Comparison of ENCODE assay signal across 8 cellular contexts in the genomic region with DNA sequence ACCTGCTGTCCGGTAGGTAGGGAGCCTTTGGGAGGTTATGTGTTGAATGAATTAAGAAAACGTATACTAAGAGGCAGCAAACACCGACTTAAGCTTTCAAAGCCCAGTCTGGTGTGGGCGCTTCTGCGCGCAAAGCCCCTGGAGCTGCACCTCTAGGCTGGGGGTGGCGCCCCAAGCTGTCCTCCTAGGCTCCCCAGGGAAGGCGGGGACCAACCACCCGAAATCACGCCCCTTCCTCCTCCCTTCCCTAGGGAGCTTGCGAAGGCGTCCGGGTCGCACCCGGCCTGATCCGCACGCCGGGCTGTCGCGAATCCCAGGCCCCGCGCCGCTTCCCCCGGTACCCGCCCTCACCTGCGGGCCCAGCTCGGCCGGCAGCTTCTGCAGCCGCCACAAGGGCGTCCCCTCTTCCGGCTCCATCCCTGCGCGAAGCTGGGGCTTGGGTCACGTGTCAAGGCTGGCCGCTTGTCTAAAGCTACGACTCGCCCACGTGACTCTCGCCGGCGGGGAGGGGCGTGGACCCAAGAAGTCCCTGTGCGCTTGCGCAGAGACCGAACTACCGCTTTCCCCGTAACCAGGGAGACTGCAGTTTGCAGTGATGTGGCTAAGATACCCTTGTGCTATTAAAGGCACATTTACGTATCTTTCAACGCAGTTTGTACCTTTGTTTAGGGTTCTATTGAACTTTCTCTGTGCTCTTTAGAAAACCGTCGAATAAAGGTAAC. TPM values are rescaled to one million over a fixed set of nuclear protein-coding genes. Genes with fewer than 3 reads are reported as not detected.
DNase-seq lines count a peak whose midpoint lies in the region; ATAC-seq, FAIRE-seq and TF ChIP-seq lines count a peak whose summit lies in the region.

A gene (minus strand): TSS at position 468 of the 722 bp plus-strand sequence. CDS start 51 bp downstream, at position 417.

- H3K9me3 Mint-ChIP-seq in chondrocyte (ENCODE audit: low read depth), result no peaks in the 10 kb centered on the region

- peak within 1 kb of the TSS; percentile 88 for H3K4me3 ChIP-seq in BE2C (ENCODE audit: low read depth, low read length)
- peak within 1 kb of the TSS; percentile 75 to 93 (median 81) for H3K4me3 ChIP-seq in keratinocyte (ENCODE audit: control insufficient read depth in 2 of 3, extremely low read depth in 1 of 3, insufficient read depth in 2 of 3, low read depth in 1 of 3, low read length in 3 of 3)

- no peaks in the 10 kb centered on the region for H3K27me3 Mint-ChIP-seq in chondrocyte (ENCODE audit: low read depth)

- dilution Hi-C loops in keratinocyte (cut with MboI; ENCODE audit: extremely low pct_ligation_motif_present, low sequenced_read_pairs), result no loop called here

- peak; percentile 85 for FAIRE-seq in keratinocyte (lab: Jason Lieb, UNC)

- H3K27ac Mint-ChIP-seq in chondrocyte (ENCODE audit: unreplicated experiment), result peak within 1 kb of the TSS; percentile 70

- TF ChIP-seq CTCF in BE2C (IDR thresholded peaks at IDR 0.05; ENCODE audit: low read depth, low read length) (peak; percentile 43), chondrocyte (IDR thresholded peaks at IDR 0.05) (peak; percentile 71), keratinocyte (optimal IDR thresholded peaks at IDR 0.05 in 1 of 3, IDR thresholded peaks at IDR 0.05 in 1 of 3, conservative IDR thresholded peaks at IDR 0.05 in 1 of 3; ENCODE audit: extremely low read depth in 1 of 3, insufficient read depth in 2 of 3, low read length in 3 of 3) (peak in 1 of 3 experiments; percentile 18)

- H4K20me1 ChIP-seq in keratinocyte (ENCODE audit: control insufficient read depth, extremely low read depth, insufficient read depth, low read length), result no peaks in the 10 kb centered on the region

- no peaks in the 10 kb centered on the region; the same call in 1 of the 2 replicates for H3K4me1 ChIP-seq in BE2C
- peaks cover 9% of the 10 kb centered on the region for H3K4me1 ChIP-seq in keratinocyte (ENCODE audit: control insufficient read depth, extremely low read depth, insufficient read depth, low read length)

- peak within 1 kb of the TSS; percentile 70 for H3K27ac ChIP-seq in keratinocyte (ENCODE audit: control insufficient read depth, insufficient read depth, low read length)

- peak within 1 kb of the TSS; percentile 84 for H3K4me2 ChIP-seq in keratinocyte (ENCODE audit: control insufficient read depth, extremely low read depth, insufficient read depth, low read depth, low read length)

- peak; percentile 89 for TF ChIP-seq POLR2A in GM19193 (IDR thresholded peaks at IDR 0.05; ENCODE audit: extremely low read depth, insufficient read depth, insufficient read length)

- H3K4me1 Mint-ChIP-seq in chondrocyte (ENCODE audit: low read depth), result peaks cover 31% of the 10 kb centered on the region

- H3K27me3 ChIP-seq in BE2C (no peaks in the 10 kb centered on the region), keratinocyte (ENCODE audit: control insufficient read depth, extremely low read depth, insufficient read depth, low read length) (no peaks in the 10 kb centered on the region)

- peak within 1 kb of the TSS; percentile 90 for H2AFZ ChIP-seq in keratinocyte (ENCODE audit: control insufficient read depth, low read length)

- peaks cover 4% of the 10 kb centered on the region for H3K79me2 ChIP-seq in keratinocyte (ENCODE audit: control insufficient read depth, insufficient read depth, low read length)

- peaks cover 10% of the 10 kb centered on the region for H3K36me3 Mint-ChIP-seq in chondrocyte (ENCODE audit: low read depth)

- peak within 1 kb of the TSS; percentile 75 for H3K9ac ChIP-seq in keratinocyte (ENCODE audit: control insufficient read depth, extremely low read depth, insufficient read depth, low read length)

- H3K9me3 ChIP-seq in BE2C, result no peaks in the 10 kb centered on the region
- H3K9me3 ChIP-seq in keratinocyte (ENCODE audit: control insufficient read depth, low read depth, low read length), result no peaks in the 10 kb centered on the region

- ATAC-seq in HG03439 (IDR thresholded peaks at IDR 0.05; ENCODE audit: unreplicated experiment), result peak; percentile 94

- DNase-seq in BE2C (peak; percentile 98), NCI-H510A (lab: John Stamatoyannopoulos, UW) (peak; percentile 92), chondrocyte (ENCODE audit: low spot score) (peak; percentile 98), keratinocyte (ENCODE audit: low read depth, low spot score) (peak; percentile 90)
- peak; percentile 96 for DNase-seq in activated CD4-positive, alpha-beta T cell treated with anti-CD3 and anti-CD28 coated beads for 1 hour
- peak; percentile 92 to 95 for DNase-seq in stimulated activated CD4-positive, alpha-beta T cell treated with anti-CD3 and anti-CD28 coated beads, Interleukin-15, amount 100 ng/mL, for 1 hour (ENCODE audit: low read depth in 1 of 2, low spot score in 1 of 2)

- H3K36me3 ChIP-seq in BE2C (peaks cover 3% of the 10 kb centered on the region; the same call in 1 of the 2 replicates), keratinocyte (ENCODE audit: control insufficient read depth in 2 of 2, extremely low read depth in 1 of 2, insufficient read depth in 2 of 2, low read length in 2 of 2) (no peaks in the 10 kb centered on the region)

- H3K9me1 ChIP-seq in keratinocyte (ENCODE audit: control insufficient read depth, extremely low read depth, insufficient read depth, low read length), result no peaks in the 10 kb centered on the region

- H3K4me3 Mint-ChIP-seq in chondrocyte (ENCODE audit: unreplicated experiment), result peak within 1 kb of the TSS; percentile 79

RNA-seq across cellular contexts. Expression of the gene that starts here (rescaled TPM):
- polyA plus RNA-seq in BE2C (2012; ENCODE audit: insufficient read depth, insufficient read length, low read depth), result 7.3 TPM
- total RNA-seq in chondrocyte, result 15.7 to 23.7 TPM (median 18.7 TPM) in 3 replicates
- polyA plus RNA-seq in keratinocyte, result 19.0 to 38.6 TPM (median 20.5 TPM) in 3 replicates
- polyA plus RNA-seq in keratinocyte (2011; ENCODE audit: low read depth), result 7.6 TPM
- 18.2 and 36.4 TPM in 2 replicates for polyA plus RNA-seq in keratinocyte (2011; cell fraction: cytosol; rRNA removed)
- 6.9 and 13.2 TPM in 2 replicates for polyA plus RNA-seq in keratinocyte (2011; cell fraction: nucleus; rRNA removed)
- polyA plus RNA-seq in keratinocyte (2012; ENCODE audit: low replicate concordance), result 17.2 and 24.5 TPM in 2 replicates
- polyA minus RNA-seq in keratinocyte, result 2.5 to 8.8 TPM in 2 of 3 replicates, not detected in the other
- polyA minus RNA-seq in keratinocyte (2011; cell fraction: cytosol; rRNA and poly(A)+ RNA removed), result 7.1 TPM
- 2.8 and 3.2 TPM in 2 replicates for polyA minus RNA-seq in keratinocyte (2011; cell fraction: nucleus; rRNA and poly(A)+ RNA removed)

Comparison
In these comparisons a context has a peak if more than half of its experiments do, and no peak if none do; other contexts are left out.
1. Peak in every context shown above with its lines: DNase-seq, ATAC-seq, H3K4me3 ChIP-seq and H3K27ac ChIP-seq.